ENCODE assay signal across 9 cellular contexts in genomic region chr19:3494051-3494450, GRCh38. TPM values are rescaled to one million over a fixed set of nuclear protein-coding genes. Genes with fewer than 3 reads are reported as not detected.
DNase-seq lines count a peak whose midpoint lies in the region; ATAC-seq and TF ChIP-seq lines count a peak whose summit lies in the region.
"Had no signal": no experiment of that assay in that cellular context is flagged by ENCODE, and none has a peak within 500 bp of the region (broad histone marks: within the 10 kb centered on the region; RNA-seq: fewer than 3 reads in every experiment).

No MANE protein-coding gene starts in this region.

- peak; percentile 84 for ATAC-seq in SK-N-SH treated with all-trans-retinoic acid at 6 μM for 48 hours
- no peak for ATAC-seq in HG03520 (IDR thresholded peaks at IDR 0.05; ENCODE audit: unreplicated experiment)

- H3K36me3 Mint-ChIP-seq in endodermal cell (ENCODE audit: low read depth): peaks cover 48% of the 10 kb centered on the region

- peaks cover 23% of the 10 kb centered on the region for H3K36me3 ChIP-seq in endodermal cell (ENCODE audit: control insufficient read depth, insufficient read depth, low read length)

- H3K27me3 ChIP-seq in endodermal cell (ENCODE audit: control insufficient read depth, insufficient read depth, low read length, poor library complexity, severe bottlenecking): no peaks in the 10 kb centered on the region
- H3K27me3 ChIP-seq: suprapubic skin had no signal

- no peak overlapping the region for H3K4me3 Mint-ChIP-seq in endodermal cell

- no peaks in the 10 kb centered on the region for H3K9me3 ChIP-seq in endodermal cell (ENCODE audit: control insufficient read depth, low read length)
- H3K9me3 ChIP-seq: suprapubic skin had no signal

- no peak for TF ChIP-seq CTCF in endodermal cell (conservative IDR thresholded peaks at IDR 0.05)

- H3K27me3 Mint-ChIP-seq in endodermal cell (ENCODE audit: insufficient read depth): no peaks in the 10 kb centered on the region

- no peaks in the 10 kb centered on the region for H3K4me1 Mint-ChIP-seq in endodermal cell

- peak; percentile 64 for DNase-seq in GM19238 (ENCODE audit: insufficient read length, low spot score)
- DNase-seq in endodermal cell: peak; percentile 94
- peak; percentile 54 for DNase-seq in stimulated activated CD4-positive, alpha-beta T cell treated with anti-CD3 and anti-CD28 coated beads, Interleukin-1b, Interleukin-23, amount 100 ng/mL, for 48 hours
- no peak for DNase-seq in kidney glomerular epithelial cell (lab: John Stamatoyannopoulos, UW)
- no peak for DNase-seq in UCSD-AML1 (lab: John Stamatoyannopoulos, UW; ENCODE audit: unreplicated experiment)

- no peaks in the 10 kb centered on the region for H3K4me1 ChIP-seq in endodermal cell (ENCODE audit: control insufficient read depth, insufficient read depth, low read length)

- no peaks in the 10 kb centered on the region for H3K9me3 Mint-ChIP-seq in endodermal cell

- H3K4me3 ChIP-seq in endodermal cell (ENCODE audit: low read length): no peak overlapping the region
- H3K4me3 ChIP-seq: suprapubic skin had no signal

- no peak overlapping the region for H3K9ac ChIP-seq in endodermal cell (ENCODE audit: extremely low read depth, low read length, poor library complexity, severe bottlenecking)

- H3K27ac ChIP-seq in endodermal cell (ENCODE audit: low read depth, low read length): no peak overlapping the region
- H3K27ac ChIP-seq: suprapubic skin had no signal

- 84 to 98% methylated on average over 9 to 15 of the region's 15 CpGs for WGBS in endodermal cell (ENCODE audit: insufficient coverage in 1 of 2, insufficient read length in 1 of 2), 2 experiments

- H3K27ac Mint-ChIP-seq in endodermal cell: no peak overlapping the region

TF ChIP-seq in SK-N-SH treated with all-trans-retinoic acid at 6 μM for 48 hours, 23 proteins besides CTCF, POLR2A, EP300 and RAD21:
- TF ChIP-seq PATZ1 (CRISPR knock-in tag; IDR thresholded peaks at IDR 0.05; ENCODE audit: borderline replicate concordance) (no peak), ZNF8 (CRISPR knock-in tag; IDR thresholded peaks at IDR 0.05) (no peak), ISL1 (CRISPR knock-in tag; IDR thresholded peaks at IDR 0.05) (no peak)

RNA-seq across cellular contexts. Expression of gene DOHH, which starts 6.4 kb away (rescaled TPM):
- total RNA-seq in endodermal cell: 10 to 100 TPM; 13.4 to 14.3 TPM
- 7.8 TPM for polyA plus RNA-seq in endodermal cell (2013, experiment 1 of 2)
- polyA plus RNA-seq in endodermal cell (2013, experiment 2 of 2): 7.8 TPM

RNA-seq across cellular contexts. Expression of gene SMIM44, which starts 10.8 kb away (rescaled TPM):
- not detected for total RNA-seq in endodermal cell
- not detected for polyA plus RNA-seq in endodermal cell (2013, experiment 1 of 2)
- not detected for polyA plus RNA-seq in endodermal cell (2013, experiment 2 of 2)
- total RNA-seq: suprapubic skin; T-helper 2 cell treated with Interferon-gamma antibody and Interleukin-4, amounts not matched to agents 100 ng/mL and 5 ng/mL, for 36 hours had no signal

RNA-seq across cellular contexts. Expression of gene FZR1, which starts 12.1 kb away (rescaled TPM):
- total RNA-seq in endodermal cell: 10 to 100 TPM; 56.7 to 65.1 TPM
- polyA plus RNA-seq in endodermal cell (2013, experiment 1 of 2): 49.5 TPM
- polyA plus RNA-seq in endodermal cell (2013, experiment 2 of 2): 52.5 TPM

RNA-seq across cellular contexts. Expression of gene SMIM24, which starts 13.7 kb away (rescaled TPM):
- total RNA-seq in endodermal cell: not detected
- 1.4 TPM for polyA plus RNA-seq in endodermal cell (2013, experiment 1 of 2)
- polyA plus RNA-seq in endodermal cell (2013, experiment 2 of 2): 1.5 TPM

RNA-seq across cellular contexts. Expression of gene TEKTIP1, which starts 44.9 kb away (rescaled TPM):
- total RNA-seq in endodermal cell: 1 to 10 TPM; 4.6 to 5.7 TPM
- polyA plus RNA-seq in endodermal cell (2013, experiment 1 of 2): 0.75 TPM
- 0.62 TPM for polyA plus RNA-seq in endodermal cell (2013, experiment 2 of 2)

Comparison
In these comparisons a context has a peak if more than half of its experiments do, and no peak if none do; other contexts are left out.
1. DNase-seq: peak in GM19238 (single experiment), endodermal cell (single experiment) and stimulated activated CD4-positive, alpha-beta T cell treated with anti-CD3 and anti-CD28 coated beads, Interleukin-1b, Interleukin-23, amount 100 ng/mL, for 48 hours (single experiment); none in kidney glomerular epithelial cell (single experiment) and UCSD-AML1 (single experiment).